Comparison of ENCODE assay signal across 9 cellular contexts in the genomic region with DNA sequence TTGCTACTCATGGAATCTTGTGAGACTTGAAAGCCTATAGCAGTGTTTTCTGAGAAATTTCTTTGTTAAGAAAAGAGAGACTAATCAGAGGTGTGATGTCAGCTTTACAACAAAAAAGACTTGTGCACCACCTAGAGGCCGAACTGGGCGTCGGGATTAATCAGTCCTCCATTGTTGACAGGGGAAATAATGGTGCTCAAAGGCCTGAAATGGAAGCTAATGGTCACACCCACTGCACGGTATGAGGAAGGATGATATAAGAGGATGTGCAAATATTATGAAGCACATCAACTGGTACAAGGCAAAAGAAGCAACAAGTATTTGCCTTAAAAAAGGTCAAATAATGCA.
DNase-seq lines count a peak whose midpoint lies in the region; ATAC-seq and TF ChIP-seq lines count a peak whose summit lies in the region.
"Had no signal": no experiment of that assay in that cellular context is flagged by ENCODE, and none has a peak within 500 bp of the region (broad histone marks: within the 10 kb centered on the region; RNA-seq: fewer than 3 reads in every experiment).

No MANE protein-coding gene starts in this region.

- peak in 3 of 4 experiments; percentile 19 to 43 (median 39) for TF ChIP-seq CTCF in sigmoid colon (IDR thresholded peaks at IDR 0.05)

- no peak for TF ChIP-seq POLR2A in sigmoid colon (IDR thresholded peaks at IDR 0.05)

- H3K4me1 Mint-ChIP-seq in activated CD8-positive, alpha-beta T cell treated with anti-CD3 and anti-CD28 coated beads, Interleukin-2, amount 10 ng/mL, durations not matched to agents 7 days and 5 days (ENCODE audit: low read depth), result no peaks in the 10 kb centered on the region

- H3K36me3 Mint-ChIP-seq in activated CD8-positive, alpha-beta T cell treated with anti-CD3 and anti-CD28 coated beads, Interleukin-2, amount 10 ng/mL, durations not matched to agents 7 days and 5 days (ENCODE audit: low read depth), result no peaks in the 10 kb centered on the region

- intact Hi-C loops in left cardiac atrium (cut with DNase I) (loop anchor here in 1 of 2 donors (10.0 kb wide), 1 partner anchor 913 kb away; no protein-coding TSS in a partner anchor), sigmoid colon (cut with DNase I) (no loop called here)

- H3K36me3 ChIP-seq in sigmoid colon, result no peaks in the 10 kb centered on the region

- H3K4me3 ChIP-seq in sigmoid colon, result no peak overlapping the region

- H3K27me3 ChIP-seq in sigmoid colon, result no peaks in the 10 kb centered on the region

- CTCF ChIA-PET in activated CD8-positive, alpha-beta T cell treated with anti-CD3 and anti-CD28 coated beads, Interleukin-2, amount 10 ng/mL, durations not matched to agents 7 days and 5 days (lab: Charles Lee), result interaction anchor here (1.7 kb wide), 1 partner anchor 12 kb away, joined by 5 read pairs; no protein-coding TSS in a partner anchor

- peak; percentile 79 for DNase-seq in GDM1 (lab: John Stamatoyannopoulos, UW)
- peak; percentile 74 for DNase-seq in NCI-H2227 treated with DMSO at 0.1 percent for 48 hours (lab: John Stamatoyannopoulos, UW)
- peak; percentile 32 for DNase-seq in activated CD8-positive, alpha-beta T cell treated with anti-CD3 and anti-CD28 coated beads, Interleukin-2, amount 10 ng/mL, durations not matched to agents 7 days and 5 days
- peak; percentile 62 for DNase-seq in left cardiac atrium
- no peak for DNase-seq in sigmoid colon
- DNase-seq in activated naive CD4-positive, alpha-beta T cell treated with Interleukin-2 at 50 U/mL for 16 hours, result no peak

- no peaks in the 10 kb centered on the region for H3K9me3 ChIP-seq in sigmoid colon

- POLR2A ChIA-PET in activated CD8-positive, alpha-beta T cell treated with anti-CD3 and anti-CD28 coated beads, Interleukin-2, amount 10 ng/mL, durations not matched to agents 7 days and 5 days (lab: Charles Lee), result no interaction called here

- 1 to 3% methylated on average over 4 of the region's 4 CpGs for WGBS in sigmoid colon, 2 donors

- no peak overlapping the region for H3K27ac Mint-ChIP-seq in activated CD8-positive, alpha-beta T cell treated with anti-CD3 and anti-CD28 coated beads, Interleukin-2, amount 10 ng/mL, durations not matched to agents 7 days and 5 days
- H3K27ac Mint-ChIP-seq: dendritic cell treated with granulocyte-macrophage colony-stimulating factor and Interleukin-4, amounts not matched to agents 40 ng/mL and 50 ng/mL, for 4 days had no signal

- no peak overlapping the region for H3K27ac ChIP-seq in sigmoid colon

- peak; percentile 93 for ATAC-seq in GM19455 (IDR thresholded peaks at IDR 0.05; ENCODE audit: unreplicated experiment)
- peak; percentile 91 for ATAC-seq in HG03378 (IDR thresholded peaks at IDR 0.05; ENCODE audit: unreplicated experiment)
- ATAC-seq in activated CD8-positive, alpha-beta T cell treated with anti-CD3 and anti-CD28 coated beads, Interleukin-2, amount 10 ng/mL, durations not matched to agents 7 days and 5 days, result peak; percentile 47
- peak; percentile 91 to 94 for ATAC-seq in left cardiac atrium

- no peaks in the 10 kb centered on the region for H3K27me3 Mint-ChIP-seq in activated CD8-positive, alpha-beta T cell treated with anti-CD3 and anti-CD28 coated beads, Interleukin-2, amount 10 ng/mL, durations not matched to agents 7 days and 5 days (ENCODE audit: low read depth)
- H3K27me3 Mint-ChIP-seq: dendritic cell treated with granulocyte-macrophage colony-stimulating factor and Interleukin-4, amounts not matched to agents 40 ng/mL and 50 ng/mL, for 4 days had no signal

- TF ChIP-seq EP300 in sigmoid colon (IDR thresholded peaks at IDR 0.05), result no peak

- H3K4me3 Mint-ChIP-seq in activated CD8-positive, alpha-beta T cell treated with anti-CD3 and anti-CD28 coated beads, Interleukin-2, amount 10 ng/mL, durations not matched to agents 7 days and 5 days, result no peak overlapping the region
- H3K4me3 Mint-ChIP-seq: dendritic cell treated with granulocyte-macrophage colony-stimulating factor and Interleukin-4, amounts not matched to agents 40 ng/mL and 50 ng/mL, for 4 days had no signal

- no peaks in the 10 kb centered on the region for H3K9me3 Mint-ChIP-seq in activated CD8-positive, alpha-beta T cell treated with anti-CD3 and anti-CD28 coated beads, Interleukin-2, amount 10 ng/mL, durations not matched to agents 7 days and 5 days (ENCODE audit: insufficient read depth)
- H3K9me3 Mint-ChIP-seq: dendritic cell treated with granulocyte-macrophage colony-stimulating factor and Interleukin-4, amounts not matched to agents 40 ng/mL and 50 ng/mL, for 4 days had no signal

- H3K4me1 ChIP-seq in sigmoid colon, result no peaks in the 10 kb centered on the region

Comparison
In these comparisons a context has a peak if more than half of its experiments do, and no peak if none do; other contexts are left out.
1. DNase-seq: peak in GDM1 (single experiment), NCI-H2227 treated with DMSO at 0.1 percent for 48 hours (single experiment), activated CD8-positive, alpha-beta T cell treated with anti-CD3 and anti-CD28 coated beads, Interleukin-2, amount 10 ng/mL, durations not matched to agents 7 days and 5 days (single experiment) and left cardiac atrium (single experiment); none in sigmoid colon (single experiment) and activated naive CD4-positive, alpha-beta T cell treated with Interleukin-2 at 50 U/mL for 16 hours (single experiment).
2. Peak in every context shown above with its lines, with median percentiles within 50 percentile points of each other: ATAC-seq.